12 cellular contexts compared by ENCODE assay signal in the genomic region with DNA sequence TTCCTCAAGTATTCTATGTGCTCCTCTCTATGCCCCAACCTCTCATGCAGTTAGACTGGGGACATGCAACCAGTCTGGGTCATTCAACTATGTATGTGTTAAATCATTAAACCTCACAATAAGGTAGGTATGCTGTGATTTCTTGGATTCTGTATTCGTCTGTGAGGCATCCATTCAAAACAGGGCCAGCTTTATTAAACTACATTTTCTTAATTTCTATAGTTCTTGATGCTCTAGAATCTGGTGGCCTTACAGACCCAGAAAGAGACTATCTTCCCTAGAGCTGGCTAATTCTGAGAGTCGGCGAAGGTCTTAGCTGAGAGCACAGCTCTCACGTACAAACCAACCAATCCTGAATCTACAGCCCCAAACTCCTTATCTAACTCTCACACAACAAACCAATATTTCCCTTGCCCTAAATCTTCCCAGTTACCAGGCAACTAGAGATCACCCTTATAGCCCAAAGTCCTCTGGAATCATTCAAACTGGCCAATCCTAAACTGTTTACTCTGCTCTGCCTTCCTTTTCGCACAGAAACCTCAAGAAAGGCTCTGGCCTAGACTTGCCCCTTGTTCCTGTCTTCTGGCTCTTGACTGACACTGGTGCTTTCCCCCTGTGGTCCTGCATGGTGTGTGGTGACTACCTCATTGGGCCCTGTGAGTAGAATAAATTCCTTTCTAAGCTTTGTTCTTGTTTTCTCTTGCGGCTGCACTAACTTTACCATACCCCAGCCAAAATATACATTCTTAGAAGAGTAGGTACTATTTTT.
A peak's percentile ranks its signal among the peaks of the same experiment; 100 is the strongest.
DNase-seq lines count a peak whose midpoint lies in the region; ATAC-seq lines count a peak whose summit lies in the region.
"Had no signal": no experiment of that assay in that cellular context is flagged by ENCODE, and none has a peak within 500 bp of the region (broad histone marks: within the 10 kb centered on the region; RNA-seq: fewer than 3 reads in every experiment).

No MANE protein-coding gene starts in this region.

- H3K27ac Mint-ChIP-seq in T-helper 17 cell, result peak overlapping the region; percentile 6
- H3K27ac Mint-ChIP-seq: activated B cell treated with CpG ODN at 0.5 μM for 24 hours had no signal

- ATAC-seq in GM18867 (IDR thresholded peaks at IDR 0.05; ENCODE audit: unreplicated experiment) (peak; percentile 52), GM21825 (IDR thresholded peaks at IDR 0.05; ENCODE audit: unreplicated experiment) (peak; percentile 84), T-helper 17 cell (peak; percentile 91), HG03025 (IDR thresholded peaks at IDR 0.05; ENCODE audit: low FRiP score, unreplicated experiment) (no peak)
- no peak for ATAC-seq in activated CD4-positive, CD25-positive, alpha-beta regulatory T cell treated with anti-CD3 and anti-CD28 coated beads, Interleukin-2, amount 50 U/mL, for 24 hours
- ATAC-seq: lower lobe of right lung had no signal

- no peaks in the 10 kb centered on the region for H3K9me3 ChIP-seq in T-helper 17 cell (ENCODE audit: control insufficient read depth, low read length, poor library complexity, severe bottlenecking)
- H3K9me3 ChIP-seq: lower lobe of right lung, vagina had no signal

- no peaks in the 10 kb centered on the region for H3K27me3 Mint-ChIP-seq in T-helper 17 cell
- H3K27me3 Mint-ChIP-seq: activated B cell treated with CpG ODN at 0.5 μM for 24 hours had no signal

- no peak for DNase-seq in T-helper 17 cell
- peak; percentile 17 for DNase-seq in left kidney (ENCODE audit: low read depth, low spot score)
- DNase-seq in NAMALWA (ENCODE audit: low spot score), result no peak
- no peak for DNase-seq in DMS153 treated with DMSO at 0.1 percent for 48 hours (lab: John Stamatoyannopoulos, UW; ENCODE audit: unreplicated experiment)
- DNase-seq: activated B cell treated with CpG ODN at 0.5 μM for 24 hours, lower lobe of right lung, NCI-H1417 treated with DMSO at 0.1 percent for 48 hours had no signal

- no peaks in the 10 kb centered on the region for H3K36me3 Mint-ChIP-seq in T-helper 17 cell (ENCODE audit: low read depth)

- no peak overlapping the region for H3K4me3 Mint-ChIP-seq in T-helper 17 cell
- H3K4me3 Mint-ChIP-seq: activated B cell treated with CpG ODN at 0.5 μM for 24 hours had no signal

- H3K4me1 Mint-ChIP-seq in T-helper 17 cell, result peaks cover 8% of the 10 kb centered on the region
- H3K4me1 Mint-ChIP-seq: activated B cell treated with CpG ODN at 0.5 μM for 24 hours had no signal

Comparison
In these comparisons a context has a peak if more than half of its experiments do, and no peak if none do; other contexts are left out.
1. ATAC-seq: peak in GM18867 (single experiment), GM21825 (single experiment) and T-helper 17 cell (single experiment); none in activated CD4-positive, CD25-positive, alpha-beta regulatory T cell treated with anti-CD3 and anti-CD28 coated beads, Interleukin-2, amount 50 U/mL, for 24 hours (0 of 2) and HG03025 (single experiment).